In genomic region chr1:1329304-1330210, GRCh38 we compare ENCODE assay signal across 23 cellular contexts. TPM values are rescaled to one million over a fixed set of nuclear protein-coding genes. Genes with fewer than 3 reads are reported as not detected.
DNase-seq lines count a peak whose midpoint lies in the region; ATAC-seq, FAIRE-seq and TF ChIP-seq lines count a peak whose summit lies in the region.
"Had no signal": no experiment of that assay in that cellular context is flagged by ENCODE, and none has a peak within 500 bp of the region (broad histone marks: within the 10 kb centered on the region; RNA-seq: fewer than 3 reads in every experiment).

No MANE protein-coding gene starts in this region.

- no peak overlapping the region for H4K12ac ChIP-seq in trophoblast cell (ENCODE audit: low read depth, low read length)

- BruUV-seq in endothelial cell of umbilical vein (replicated peaks; lab: Mats Ljungman, UMichigan): no TSS peak

- H3K27ac ChIP-seq in Karpas-422 (ENCODE audit: low read length) (peak overlapping the region; percentile 99), endothelial cell of umbilical vein (ENCODE audit: insufficient read depth, low read depth, low read length) (no peak overlapping the region), trophoblast cell (ENCODE audit: low read depth, low read length) (no peak overlapping the region), SJCRH30 (no peak overlapping the region)
- H3K27ac ChIP-seq: epithelial cell of prostate, heart right ventricle, HL-60, suprapubic skin, uterus had no signal

- H2AFZ ChIP-seq in Karpas-422 (ENCODE audit: low read length): no peak overlapping the region
- H2AFZ ChIP-seq in endothelial cell of umbilical vein (ENCODE audit: low read depth, low read length): no peak overlapping the region
- H2AFZ ChIP-seq in trophoblast cell (ENCODE audit: insufficient read depth, low read length, poor library complexity): no peak overlapping the region

- H3K4ac ChIP-seq in trophoblast cell (ENCODE audit: low read depth, low read length): no peak overlapping the region

- no peaks in the 10 kb centered on the region; the same call in 1 of the 2 replicates for H3K36me3 ChIP-seq in Karpas-422 (ENCODE audit: insufficient read depth, low read length)
- peaks cover 0 to 15% of the 10 kb centered on the region in 2 experiments for H3K36me3 ChIP-seq in endothelial cell of umbilical vein (ENCODE audit: control insufficient read depth in 2 of 2, extremely low read depth in 1 of 2, insufficient read depth in 2 of 2, low read length in 2 of 2)
- H3K36me3 ChIP-seq in trophoblast cell (ENCODE audit: control insufficient read depth in 1 of 2, insufficient read depth in 2 of 2, low read length in 2 of 2): peaks cover 18 to 19% of the 10 kb centered on the region in 2 experiments
- H3K36me3 ChIP-seq in SJCRH30: no peaks in the 10 kb centered on the region
- H3K36me3 ChIP-seq: uterus had no signal

- peak overlapping the region; percentile 80; the same call in 1 of the 2 replicates for H3K4me3 ChIP-seq in Karpas-422 (ENCODE audit: low read length)
- no peak overlapping the region for H3K4me3 ChIP-seq in endothelial cell of umbilical vein (replicated peaks in 1 of 3; ENCODE audit: insufficient read depth in 1 of 3, low read depth in 1 of 3, low read length in 3 of 3)
- peak overlapping the region; percentile 34 for H3K4me3 ChIP-seq in trophoblast cell (ENCODE audit: low read depth, low read length)
- H3K4me3 ChIP-seq in SJCRH30: no peak overlapping the region
- H3K4me3 ChIP-seq: heart right ventricle, skin epidermis, suprapubic skin, uterus had no signal

- peaks cover 7% of the 10 kb centered on the region; the same call in 1 of the 2 replicates for H4K20me1 ChIP-seq in Karpas-422 (ENCODE audit: insufficient read depth, low read depth, low read length)
- no peaks in the 10 kb centered on the region for H4K20me1 ChIP-seq in endothelial cell of umbilical vein (replicated peaks; ENCODE audit: control insufficient read depth, extremely low read depth, insufficient read depth, low read length)

- intact Hi-C loops in endothelial cell of umbilical vein (cut with micrococcal nuclease): no loop called here

- DNase-seq in GM12892 (ENCODE audit: insufficient read length): no peak
- peak; percentile 73 for DNase-seq in Karpas-422
- no peak for DNase-seq in endothelial cell of umbilical vein (ENCODE audit: low read depth, low spot score)
- no peak for DNase-seq in trophoblast cell
- no peak for DNase-seq in SJCRH30
- DNase-seq: activated CD4-positive, alpha-beta T cell treated with anti-CD3 and anti-CD28 coated beads, Interleukin-2, amount 50 U/mL, for 4 hours; activated CD4-positive, CD25-positive, alpha-beta regulatory T cell; activated CD8-positive, alpha-beta memory T cell treated with anti-CD3 and anti-CD28 coated beads, Interleukin-2, amount 50 U/mL, for 4 hours; cerebellar nuclear complex; H9; heart right ventricle; mammary epithelial cell; NCI-H1105; NCI-H2029 treated with DMSO at 0.1 percent for 48 hours; NCI-H345; uterus had no signal

- H2BK5ac ChIP-seq in trophoblast cell (ENCODE audit: low read depth, low read length, poor library complexity): no peak overlapping the region

- dilution Hi-C loops in endothelial cell of umbilical vein (cut with MboI; ENCODE audit: extremely low pct_ligation_motif_present, low sequenced_read_pairs): no loop called here

- H4K8ac ChIP-seq in trophoblast cell (ENCODE audit: low read depth, low read length): no peak overlapping the region

- H3K79me2 ChIP-seq in Karpas-422 (ENCODE audit: low read length) (peaks cover 35% of the 10 kb centered on the region), endothelial cell of umbilical vein (ENCODE audit: control insufficient read depth, insufficient read depth, low read length) (peaks cover 11% of the 10 kb centered on the region), trophoblast cell (ENCODE audit: control insufficient read depth, insufficient read depth, low read length, poor library complexity) (peaks cover 9% of the 10 kb centered on the region)

- WGBS in trophoblast cell (ENCODE audit: extremely low coverage, insufficient coverage, insufficient read length): no CpG with 5 or more reads among the region's 58 CpGs

- H2BK12ac ChIP-seq in trophoblast cell (ENCODE audit: low read length): no peak overlapping the region

- H3K9ac ChIP-seq in Karpas-422 (ENCODE audit: low read length) (peak overlapping the region; percentile 98), endothelial cell of umbilical vein (replicated peaks; ENCODE audit: extremely low read depth, insufficient read depth, low read length) (no peak overlapping the region), trophoblast cell (ENCODE audit: low read length) (no peak overlapping the region)

- peaks cover 6% of the 10 kb centered on the region for H3K79me1 ChIP-seq in trophoblast cell (ENCODE audit: low read length)

- H3K27me3 ChIP-seq in Karpas-422 (ENCODE audit: low read length): no peaks in the 10 kb centered on the region
- H3K27me3 ChIP-seq in endothelial cell of umbilical vein (ENCODE audit: control insufficient read depth in 2 of 2, insufficient read depth in 2 of 2, low read length in 2 of 2): no peaks in the 10 kb centered on the region
- no peaks in the 10 kb centered on the region for H3K27me3 ChIP-seq in trophoblast cell (ENCODE audit: insufficient read depth, low read length)
- H3K27me3 ChIP-seq in SJCRH30: no peaks in the 10 kb centered on the region
- H3K27me3 ChIP-seq: heart right ventricle, suprapubic skin, uterus had no signal

- TF ChIP-seq POLR2A in GM12892 (IDR thresholded peaks at IDR 0.05; ENCODE audit: low read depth, low read length) (no peak), endothelial cell of umbilical vein (IDR thresholded peaks at IDR 0.05; ENCODE audit: low read depth, low read length) (peak; percentile 23)

- TF ChIP-seq CTCF in endothelial cell of umbilical vein (IDR thresholded peaks at IDR 0.05; ENCODE audit: extremely low read depth in 1 of 2, insufficient read depth in 1 of 2, low read depth in 1 of 2, low read length in 2 of 2): no peak

- H4K91ac ChIP-seq in trophoblast cell (ENCODE audit: low read depth, low read length): no peak overlapping the region

- no peak overlapping the region for H2BK120ac ChIP-seq in trophoblast cell (ENCODE audit: insufficient read depth, low read length, poor library complexity)

- CTCF ChIA-PET in endothelial cell of umbilical vein (lab: Charles Lee): no interaction called here

- ATAC-seq in HG03469 (IDR thresholded peaks at IDR 0.05; ENCODE audit: unreplicated experiment) (no peak), GM21423 (IDR thresholded peaks at IDR 0.05; ENCODE audit: unreplicated experiment) (no peak)

- no peak overlapping the region for H3K18ac ChIP-seq in trophoblast cell (ENCODE audit: low read length)

- H3K9me3 ChIP-seq in Karpas-422 (ENCODE audit: low read length) (no peaks in the 10 kb centered on the region), endothelial cell of umbilical vein (replicated peaks; ENCODE audit: control insufficient read depth, insufficient read depth, low read length) (no peaks in the 10 kb centered on the region), trophoblast cell (ENCODE audit: insufficient read depth, low read depth, low read length) (peaks cover 16% of the 10 kb centered on the region), SJCRH30 (replicated peaks) (no peaks in the 10 kb centered on the region)
- H3K9me3 ChIP-seq: heart right ventricle, suprapubic skin, uterus had no signal

- no peak overlapping the region for H3K14ac ChIP-seq in trophoblast cell (ENCODE audit: low read length)

- POLR2A ChIA-PET in endothelial cell of umbilical vein (lab: Charles Lee): no interaction called here

- peak; percentile 21 for FAIRE-seq in GM12892 (lab: Jason Lieb, UNC)
- FAIRE-seq in endothelial cell of umbilical vein (lab: Jason Lieb, UNC): no peak

- H3K4me2 ChIP-seq in Karpas-422 (ENCODE audit: low read depth, low read length, poor library complexity, severe bottlenecking): peak overlapping the region; percentile 95
- no peak overlapping the region for H3K4me2 ChIP-seq in endothelial cell of umbilical vein (ENCODE audit: insufficient read depth, low read length)
- no peak overlapping the region for H3K4me2 ChIP-seq in trophoblast cell (ENCODE audit: low read length)

- H2AK5ac ChIP-seq in trophoblast cell (ENCODE audit: low read length): no peak overlapping the region

- H3K4me1 ChIP-seq in Karpas-422 (ENCODE audit: low read length) (peaks cover 75% of the 10 kb centered on the region), endothelial cell of umbilical vein (ENCODE audit: control insufficient read depth, extremely low read depth, insufficient read depth, low read length) (peaks cover 11% of the 10 kb centered on the region), trophoblast cell (ENCODE audit: control insufficient read depth in 1 of 2, insufficient read depth in 2 of 2, low read length in 2 of 2) (peaks cover 9 to 10% of the 10 kb centered on the region in 2 experiments), SJCRH30 (peaks cover 17% of the 10 kb centered on the region; the same call in 1 of the 2 replicates)

- no peaks in the 10 kb centered on the region for H3K9me1 ChIP-seq in endothelial cell of umbilical vein (replicated peaks; ENCODE audit: control insufficient read depth, extremely low read depth, insufficient read depth, low read length)

- no peaks in the 10 kb centered on the region for H3K9me2 ChIP-seq in Karpas-422 (replicated peaks; ENCODE audit: insufficient read depth, low read length)

- H3K23ac ChIP-seq in trophoblast cell (ENCODE audit: low read length): peak overlapping the region; percentile 50

RNA-seq across cellular contexts. Expression of gene TAS1R3, which starts 1.5 kb away (rescaled TPM):
- 0.17 TPM for polyA plus RNA-seq in GM12892 (2012; ENCODE audit: missing spikeins)
- 49.2 and 82.6 TPM in 2 replicates for total RNA-seq in Karpas-422 (2014; rRNA removed; shearing (Covaris generic); ENCODE audit: low replicate concordance)
- total RNA-seq in endothelial cell of umbilical vein: 0.37 and 0.38 TPM in 2 replicates
- polyA plus RNA-seq in endothelial cell of umbilical vein: 0.26 and 0.38 TPM in 2 replicates
- polyA plus RNA-seq in endothelial cell of umbilical vein (2011; cell fraction: cytosol; rRNA removed): 0.04 and 0.08 TPM in 2 replicates
- polyA plus RNA-seq in endothelial cell of umbilical vein (2011; cell fraction: nucleus; rRNA removed): 1.6 and 2.2 TPM in 2 replicates
- 0.17 and 0.27 TPM in 2 replicates for polyA plus RNA-seq in endothelial cell of umbilical vein (2012)
- polyA minus RNA-seq in endothelial cell of umbilical vein: 0.19 and 0.22 TPM in 2 replicates
- 1.1 TPM for polyA minus RNA-seq in endothelial cell of umbilical vein (2011; cell fraction: cytosol; rRNA and poly(A)+ RNA removed)
- polyA minus RNA-seq in endothelial cell of umbilical vein (2011; cell fraction: nucleus; rRNA and poly(A)+ RNA removed): 0.67 and 1.4 TPM in 2 replicates
- 0.17 and 0.21 TPM in 2 replicates for polyA plus RNA-seq in trophoblast cell (2013)
- total RNA-seq in SJCRH30 (2014; rRNA removed; shearing (Covaris generic)): 0.15 and 0.47 TPM in 2 replicates
- polyA plus RNA-seq: CD14-positive monocyte had no signal

RNA-seq across cellular contexts. Expression of gene CPTP, which starts 5.0 kb away (rescaled TPM):
- 2.1 TPM for polyA plus RNA-seq in GM12892 (2012; ENCODE audit: missing spikeins)
- total RNA-seq in Karpas-422 (2014; rRNA removed; shearing (Covaris generic); ENCODE audit: low replicate concordance): 35.0 and 74.7 TPM in 2 replicates
- 25.1 and 29.5 TPM in 2 replicates for total RNA-seq in endothelial cell of umbilical vein
- 20.9 and 29.6 TPM in 2 replicates for polyA plus RNA-seq in endothelial cell of umbilical vein
- 11.7 and 19.1 TPM in 2 replicates for polyA plus RNA-seq in endothelial cell of umbilical vein (2011; cell fraction: cytosol; rRNA removed)
- 6.7 and 8.2 TPM in 2 replicates for polyA plus RNA-seq in endothelial cell of umbilical vein (2011; cell fraction: nucleus; rRNA removed)
- polyA plus RNA-seq in endothelial cell of umbilical vein (2012): 10.1 and 15.4 TPM in 2 replicates
- 6.5 and 10.8 TPM in 2 replicates for polyA minus RNA-seq in endothelial cell of umbilical vein
- 36.8 TPM for polyA minus RNA-seq in endothelial cell of umbilical vein (2011; cell fraction: cytosol; rRNA and poly(A)+ RNA removed)
- polyA minus RNA-seq in endothelial cell of umbilical vein (2011; cell fraction: nucleus; rRNA and poly(A)+ RNA removed): 7.1 and 11.4 TPM in 2 replicates
- 20.9 and 21.3 TPM in 2 replicates for polyA plus RNA-seq in trophoblast cell (2013)
- 22.1 and 22.3 TPM in 2 replicates for total RNA-seq in SJCRH30 (2014; rRNA removed; shearing (Covaris generic))

RNA-seq across cellular contexts. Expression of gene INTS11, which starts 5.1 kb away (rescaled TPM):
- 53.6 TPM for polyA plus RNA-seq in GM12892 (2012; ENCODE audit: missing spikeins)
- 69.8 and 168 TPM in 2 replicates for total RNA-seq in Karpas-422 (2014; rRNA removed; shearing (Covaris generic); ENCODE audit: low replicate concordance)
- total RNA-seq in endothelial cell of umbilical vein: 127 and 132 TPM in 2 replicates
- 222 and 239 TPM in 2 replicates for polyA plus RNA-seq in endothelial cell of umbilical vein
- 97.6 and 111 TPM in 2 replicates for polyA plus RNA-seq in endothelial cell of umbilical vein (2011; cell fraction: cytosol; rRNA removed)
- polyA plus RNA-seq in endothelial cell of umbilical vein (2011; cell fraction: nucleus; rRNA removed): 382 and 418 TPM in 2 replicates
- polyA plus RNA-seq in endothelial cell of umbilical vein (2012): 80.5 and 91.0 TPM in 2 replicates
- polyA minus RNA-seq in endothelial cell of umbilical vein: 100 and 129 TPM in 2 replicates
- polyA minus RNA-seq in endothelial cell of umbilical vein (2011; cell fraction: cytosol; rRNA and poly(A)+ RNA removed): 56.8 TPM
- polyA minus RNA-seq in endothelial cell of umbilical vein (2011; cell fraction: nucleus; rRNA and poly(A)+ RNA removed): 75.0 and 129 TPM in 2 replicates
- polyA plus RNA-seq in trophoblast cell (2013): 86.5 and 92.0 TPM in 2 replicates
- 66.0 and 78.7 TPM in 2 replicates for total RNA-seq in SJCRH30 (2014; rRNA removed; shearing (Covaris generic))

RNA-seq across cellular contexts. Expression of gene DVL1, which starts 19.7 kb away (rescaled TPM):
- polyA plus RNA-seq in GM12892 (2012; ENCODE audit: missing spikeins): 5.8 TPM
- total RNA-seq in Karpas-422 (2014; rRNA removed; shearing (Covaris generic); ENCODE audit: low replicate concordance): 36.0 and 104 TPM in 2 replicates
- 36.5 and 40.7 TPM in 2 replicates for total RNA-seq in endothelial cell of umbilical vein
- polyA plus RNA-seq in endothelial cell of umbilical vein: 26.8 and 38.2 TPM in 2 replicates
- polyA plus RNA-seq in endothelial cell of umbilical vein (2011; cell fraction: cytosol; rRNA removed): 9.2 and 15.6 TPM in 2 replicates
- 66.9 and 77.1 TPM in 2 replicates for polyA plus RNA-seq in endothelial cell of umbilical vein (2011; cell fraction: nucleus; rRNA removed)
- polyA plus RNA-seq in endothelial cell of umbilical vein (2012): 15.4 and 28.8 TPM in 2 replicates
- polyA minus RNA-seq in endothelial cell of umbilical vein: 15.2 and 15.5 TPM in 2 replicates
- polyA minus RNA-seq in endothelial cell of umbilical vein (2011; cell fraction: cytosol; rRNA and poly(A)+ RNA removed): 54.7 TPM
- polyA minus RNA-seq in endothelial cell of umbilical vein (2011; cell fraction: nucleus; rRNA and poly(A)+ RNA removed): 10.9 and 23.7 TPM in 2 replicates
- 49.5 and 53.4 TPM in 2 replicates for polyA plus RNA-seq in trophoblast cell (2013)
- 45.8 and 52.5 TPM in 2 replicates for total RNA-seq in SJCRH30 (2014; rRNA removed; shearing (Covaris generic))

RNA-seq across cellular contexts. Expression of gene PUSL1, which starts 21.2 kb away (rescaled TPM):
- 3.1 TPM for polyA plus RNA-seq in GM12892 (2012; ENCODE audit: missing spikeins)
- 14.9 and 45.1 TPM in 2 replicates for total RNA-seq in Karpas-422 (2014; rRNA removed; shearing (Covaris generic); ENCODE audit: low replicate concordance)
- total RNA-seq in endothelial cell of umbilical vein: 16.6 and 18.8 TPM in 2 replicates
- polyA plus RNA-seq in endothelial cell of umbilical vein: 27.3 and 45.9 TPM in 2 replicates
- 13.4 and 21.1 TPM in 2 replicates for polyA plus RNA-seq in endothelial cell of umbilical vein (2011; cell fraction: cytosol; rRNA removed)
- polyA plus RNA-seq in endothelial cell of umbilical vein (2011; cell fraction: nucleus; rRNA removed): 13.4 and 13.7 TPM in 2 replicates
- polyA plus RNA-seq in endothelial cell of umbilical vein (2012): 8.9 and 10.7 TPM in 2 replicates
- polyA minus RNA-seq in endothelial cell of umbilical vein: 5.5 and 8.0 TPM in 2 replicates
- polyA minus RNA-seq in endothelial cell of umbilical vein (2011; cell fraction: cytosol; rRNA and poly(A)+ RNA removed): 22.0 TPM
- 3.8 and 7.8 TPM in 2 replicates for polyA minus RNA-seq in endothelial cell of umbilical vein (2011; cell fraction: nucleus; rRNA and poly(A)+ RNA removed)
- 29.8 and 34.5 TPM in 2 replicates for polyA plus RNA-seq in trophoblast cell (2013)
- total RNA-seq in SJCRH30 (2014; rRNA removed; shearing (Covaris generic)): 23.9 and 25.3 TPM in 2 replicates

Comparison
In these comparisons a context has a peak if more than half of its experiments do, and no peak if none do; other contexts are left out.
1. H3K4me3 ChIP-seq: peak in Karpas-422 (single experiment) and trophoblast cell (single experiment); none in endothelial cell of umbilical vein (0 of 3) and SJCRH30 (single experiment).
2. RNA of gene TAS1R3, which starts 1.5 kb away (total RNA-seq): 49.2 to 82.6 TPM in Karpas-422; 0.15 to 0.47 TPM in SJCRH30 and 0.37 to 0.38 TPM in endothelial cell of umbilical vein; every median in the first group is over 10 times any median in the second.